1 cellular context compared by ENCODE assay signal in the genomic region with DNA sequence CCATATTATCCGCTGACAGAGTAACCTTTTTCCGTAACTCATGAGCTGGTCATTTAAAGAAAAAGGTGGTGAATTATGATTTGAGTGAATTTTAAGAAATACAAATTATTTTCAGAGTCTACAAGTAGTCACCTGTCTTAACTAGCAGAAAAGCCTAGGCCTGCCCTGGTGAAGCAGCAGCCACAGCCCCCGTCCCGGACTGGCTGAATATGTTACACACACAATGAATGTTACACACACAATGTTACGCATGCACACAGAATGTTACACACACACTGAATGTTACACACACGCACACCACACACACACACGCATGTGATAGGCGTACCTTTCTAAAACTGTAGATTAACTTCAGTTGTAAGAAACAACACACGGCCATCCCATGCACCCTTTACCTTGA.
TF ChIP-seq lines count a peak whose summit lies in the region.

No MANE protein-coding gene starts in this region.

TF ChIP-seq in WTC11, 78 proteins besides CTCF, POLR2A, EP300 and RAD21 (continued from another document):
- TF ChIP-seq, protein P1, sequence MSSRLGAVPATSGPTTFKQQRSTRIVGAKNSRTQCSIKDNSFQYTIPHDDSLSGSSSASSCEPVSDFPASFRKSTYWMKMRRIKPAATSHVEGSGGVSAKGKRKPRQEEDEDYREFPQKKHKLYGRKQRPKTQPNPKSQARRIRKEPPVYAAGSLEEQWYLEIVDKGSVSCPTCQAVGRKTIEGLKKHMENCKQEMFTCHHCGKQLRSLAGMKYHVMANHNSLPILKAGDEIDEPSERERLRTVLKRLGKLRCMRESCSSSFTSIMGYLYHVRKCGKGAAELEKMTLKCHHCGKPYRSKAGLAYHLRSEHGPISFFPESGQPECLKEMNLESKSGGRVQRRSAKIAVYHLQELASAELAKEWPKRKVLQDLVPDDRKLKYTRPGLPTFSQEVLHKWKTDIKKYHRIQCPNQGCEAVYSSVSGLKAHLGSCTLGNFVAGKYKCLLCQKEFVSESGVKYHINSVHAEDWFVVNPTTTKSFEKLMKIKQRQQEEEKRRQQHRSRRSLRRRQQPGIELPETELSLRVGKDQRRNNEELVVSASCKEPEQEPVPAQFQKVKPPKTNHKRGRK (CRISPR knock-in tag; IDR thresholded peaks at IDR 0.05; ENCODE audit: borderline replicate concordance): no peak
- no peak for TF ChIP-seq TCF7 (CRISPR knock-in tag; IDR thresholded peaks at IDR 0.05; ENCODE audit: low read depth)
- no peak for TF ChIP-seq NFYB (CRISPR knock-in tag; conservative IDR thresholded peaks at IDR 0.05; ENCODE audit: low read depth)
- no peak for TF ChIP-seq HMGXB4 (CRISPR knock-in tag; IDR thresholded peaks at IDR 0.05)
- TF ChIP-seq ZNF232 (CRISPR knock-in tag; IDR thresholded peaks at IDR 0.05): no peak
TF ChIP-seq in WTC11: peak in this region for 0.
